ENCODE assay signal across 8 cellular contexts in genomic region chr4:72505314-72505744, GRCh38.
A peak's percentile ranks its signal among the peaks of the same experiment; 100 is the strongest.
DNase-seq lines count a peak whose midpoint lies in the region; ATAC-seq and TF ChIP-seq lines count a peak whose summit lies in the region.

No MANE protein-coding gene starts in this region.

- H3K4me3 ChIP-seq in AG09309 (ENCODE audit: control insufficient read depth, low read depth, low read length): no peak overlapping the region

- DNase-seq in AG09309 (ENCODE audit: low read depth) (no peak), NCI-H524 (lab: John Stamatoyannopoulos, UW) (peak; percentile 21 to 57), dedifferentiated amniotic fluid mesenchymal stem cell (ENCODE audit: extremely low spot score) (peak; percentile 37), lung microvascular endothelial cell (ENCODE audit: low read depth in 2 of 2) (peak; percentile 57 to 70), OCI-M2 (lab: John Stamatoyannopoulos, UW; ENCODE audit: unreplicated experiment) (no peak), NCI-H774 (lab: John Stamatoyannopoulos, UW) (no peak)

- ATAC-seq in GM18498 (IDR thresholded peaks at IDR 0.05; ENCODE audit: unreplicated experiment): peak; percentile 81
- peak; percentile 92 for ATAC-seq in HG02970 (IDR thresholded peaks at IDR 0.05; ENCODE audit: low FRiP score, unreplicated experiment)

- peak; percentile 80 for TF ChIP-seq CTCF in AG09309 (IDR thresholded peaks at IDR 0.05; ENCODE audit: control insufficient read depth, insufficient read depth, low read depth, low read length, missing control alignments)

Comparison
In these comparisons a context has a peak if more than half of its experiments do, and no peak if none do; other contexts are left out.
1. DNase-seq: peak in NCI-H524 (2 of 2), dedifferentiated amniotic fluid mesenchymal stem cell (single experiment) and lung microvascular endothelial cell (2 of 2); none in AG09309 (single experiment), OCI-M2 (single experiment) and NCI-H774 (single experiment).